ENCODE assay signal across 1 cellular context in genomic region chr4:992297-993110, GRCh38.
TF ChIP-seq lines count a peak whose summit lies in the region.

No MANE protein-coding gene starts in this region.

TF ChIP-seq in HepG2, 621 proteins besides CTCF, POLR2A, EP300 and RAD21 (continued from another document and continues in another):
- peak; percentile 60; the same call in 1 of the 2 replicates for TF ChIP-seq ZNF768 (CRISPR knock-in tag; IDR thresholded peaks at IDR 0.05)
- TF ChIP-seq ZSCAN29 (CRISPR knock-in tag; conservative IDR thresholded peaks at IDR 0.05): peak; percentile 75
- TF ChIP-seq TBX2 (CRISPR knock-in tag; IDR thresholded peaks at IDR 0.05; ENCODE audit: borderline replicate concordance): peak; percentile 95
- TF ChIP-seq JUNB (CRISPR knock-in tag; IDR thresholded peaks at IDR 0.05; ENCODE audit: borderline replicate concordance): no peak
- 0 out of 2 replicates have a peak, but pooled peaks have one; percentile 39 for TF ChIP-seq NFKB2 (CRISPR knock-in tag; IDR thresholded peaks at IDR 0.05; ENCODE audit: borderline replicate concordance)
- TF ChIP-seq, protein P1, sequence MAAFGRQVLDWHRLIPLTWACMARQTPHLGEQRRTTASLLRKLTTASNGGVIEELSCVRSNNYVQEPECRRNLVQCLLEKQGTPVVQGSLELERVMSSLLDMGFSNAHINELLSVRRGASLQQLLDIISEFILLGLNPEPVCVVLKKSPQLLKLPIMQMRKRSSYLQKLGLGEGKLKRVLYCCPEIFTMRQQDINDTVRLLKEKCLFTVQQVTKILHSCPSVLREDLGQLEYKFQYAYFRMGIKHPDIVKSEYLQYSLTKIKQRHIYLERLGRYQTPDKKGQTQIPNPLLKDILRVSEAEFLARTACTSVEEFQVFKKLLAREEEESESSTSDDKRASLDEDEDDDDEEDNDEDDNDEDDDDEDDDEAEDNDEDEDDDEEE (CRISPR knock-in tag; IDR thresholded peaks at IDR 0.05): peak; percentile 80
- TF ChIP-seq ZNF878 (CRISPR knock-in tag; IDR thresholded peaks at IDR 0.05): peak; percentile 43
- 0 out of 2 replicates have a peak, but pooled peaks have one; percentile 56 for TF ChIP-seq ZFP82 (CRISPR knock-in tag; IDR thresholded peaks at IDR 0.05; ENCODE audit: borderline replicate concordance)
- peak; percentile 89 for TF ChIP-seq ELF3 (CRISPR knock-in tag; IDR thresholded peaks at IDR 0.05)
- peak in 1 of 2 experiments; percentile 80; a peak in 2 of 4 replicates for TF ChIP-seq KLF16 (CRISPR knock-in tag; IDR thresholded peaks at IDR 0.05)
- no peak for TF ChIP-seq EZH2 (conservative IDR thresholded peaks at IDR 0.05; ENCODE audit: low read depth, low read length)
- 0 out of 2 replicates have a peak, but pooled peaks have one; percentile 63 for TF ChIP-seq ZSCAN25 (CRISPR knock-in tag; IDR thresholded peaks at IDR 0.05)
- TF ChIP-seq FOXP1 (IDR thresholded peaks at IDR 0.05): no peak
- peak; percentile 82 for TF ChIP-seq FOXP1 (CRISPR knock-in tag; IDR thresholded peaks at IDR 0.05)
- TF ChIP-seq, protein P2, sequence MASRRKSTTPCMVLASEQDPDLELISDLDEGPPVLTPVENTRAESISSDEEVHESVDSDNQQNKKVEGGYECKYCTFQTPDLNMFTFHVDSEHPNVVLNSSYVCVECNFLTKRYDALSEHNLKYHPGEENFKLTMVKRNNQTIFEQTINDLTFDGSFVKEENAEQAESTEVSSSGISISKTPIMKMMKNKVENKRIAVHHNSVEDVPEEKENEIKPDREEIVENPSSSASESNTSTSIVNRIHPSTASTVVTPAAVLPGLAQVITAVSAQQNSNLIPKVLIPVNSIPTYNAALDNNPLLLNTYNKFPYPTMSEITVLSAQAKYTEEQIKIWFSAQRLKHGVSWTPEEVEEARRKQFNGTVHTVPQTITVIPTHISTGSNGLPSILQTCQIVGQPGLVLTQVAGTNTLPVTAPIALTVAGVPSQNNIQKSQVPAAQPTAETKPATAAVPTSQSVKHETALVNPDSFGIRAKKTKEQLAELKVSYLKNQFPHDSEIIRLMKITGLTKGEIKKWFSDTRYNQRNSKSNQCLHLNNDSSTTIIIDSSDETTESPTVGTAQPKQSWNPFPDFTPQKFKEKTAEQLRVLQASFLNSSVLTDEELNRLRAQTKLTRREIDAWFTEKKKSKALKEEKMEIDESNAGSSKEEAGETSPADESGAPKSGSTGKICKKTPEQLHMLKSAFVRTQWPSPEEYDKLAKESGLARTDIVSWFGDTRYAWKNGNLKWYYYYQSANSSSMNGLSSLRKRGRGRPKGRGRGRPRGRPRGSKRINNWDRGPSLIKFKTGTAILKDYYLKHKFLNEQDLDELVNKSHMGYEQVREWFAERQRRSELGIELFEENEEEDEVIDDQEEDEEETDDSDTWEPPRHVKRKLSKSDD (CRISPR knock-in tag; IDR thresholded peaks at IDR 0.05; ENCODE audit: low read depth): 0 out of 2 replicates have a peak, but pooled peaks have one; percentile 42
- TF ChIP-seq NCOA2 (CRISPR knock-in tag; IDR thresholded peaks at IDR 0.05): 0 out of 2 replicates have a peak, but pooled peaks have one; percentile 48
- TF ChIP-seq ZC3H4 (CRISPR knock-in tag; IDR thresholded peaks at IDR 0.05; ENCODE audit: borderline replicate concordance): no peak; the same call in 1 of the 2 replicates
- TF ChIP-seq, protein P3, sequence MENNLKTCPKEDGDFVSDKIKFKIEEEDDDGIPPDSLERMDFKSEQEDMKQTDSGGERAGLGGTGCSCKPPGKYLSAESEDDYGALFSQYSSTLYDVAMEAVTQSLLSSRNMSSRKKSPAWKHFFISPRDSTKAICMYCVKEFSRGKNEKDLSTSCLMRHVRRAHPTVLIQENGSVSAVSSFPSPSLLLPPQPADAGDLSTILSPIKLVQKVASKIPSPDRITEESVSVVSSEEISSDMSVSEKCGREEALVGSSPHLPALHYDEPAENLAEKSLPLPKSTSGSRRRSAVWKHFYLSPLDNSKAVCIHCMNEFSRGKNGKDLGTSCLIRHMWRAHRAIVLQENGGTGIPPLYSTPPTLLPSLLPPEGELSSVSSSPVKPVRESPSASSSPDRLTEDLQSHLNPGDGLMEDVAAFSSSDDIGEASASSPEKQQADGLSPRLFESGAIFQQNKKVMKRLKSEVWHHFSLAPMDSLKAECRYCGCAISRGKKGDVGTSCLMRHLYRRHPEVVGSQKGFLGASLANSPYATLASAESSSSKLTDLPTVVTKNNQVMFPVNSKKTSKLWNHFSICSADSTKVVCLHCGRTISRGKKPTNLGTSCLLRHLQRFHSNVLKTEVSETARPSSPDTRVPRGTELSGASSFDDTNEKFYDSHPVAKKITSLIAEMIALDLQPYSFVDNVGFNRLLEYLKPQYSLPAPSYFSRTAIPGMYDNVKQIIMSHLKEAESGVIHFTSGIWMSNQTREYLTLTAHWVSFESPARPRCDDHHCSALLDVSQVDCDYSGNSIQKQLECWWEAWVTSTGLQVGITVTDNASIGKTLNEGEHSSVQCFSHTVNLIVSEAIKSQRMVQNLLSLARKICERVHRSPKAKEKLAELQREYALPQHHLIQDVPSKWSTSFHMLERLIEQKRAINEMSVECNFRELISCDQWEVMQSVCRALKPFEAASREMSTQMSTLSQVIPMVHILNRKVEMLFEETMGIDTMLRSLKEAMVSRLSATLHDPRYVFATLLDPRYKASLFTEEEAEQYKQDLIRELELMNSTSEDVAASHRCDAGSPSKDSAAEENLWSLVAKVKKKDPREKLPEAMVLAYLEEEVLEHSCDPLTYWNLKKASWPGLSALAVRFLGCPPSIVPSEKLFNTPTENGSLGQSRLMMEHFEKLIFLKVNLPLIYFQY (CRISPR knock-in tag; IDR thresholded peaks at IDR 0.05; ENCODE audit: borderline replicate concordance): peak; percentile 99
- peak; percentile 69; the same call in 1 of the 2 replicates for TF ChIP-seq ZFP36L1 (CRISPR knock-in tag; IDR thresholded peaks at IDR 0.05)
- TF ChIP-seq ZBTB7A (CRISPR knock-in tag; IDR thresholded peaks at IDR 0.05): peak; percentile 4; the same call in 1 of the 2 replicates
- TF ChIP-seq XBP1 (CRISPR knock-in tag; IDR thresholded peaks at IDR 0.05): no peak
- peak; percentile 68; the same call in 1 of the 2 replicates for TF ChIP-seq ZNF7 (CRISPR knock-in tag; IDR thresholded peaks at IDR 0.05)
- peak; percentile 85 for TF ChIP-seq GATAD1 (CRISPR knock-in tag; IDR thresholded peaks at IDR 0.05)
- TF ChIP-seq ZNF224 (CRISPR knock-in tag; IDR thresholded peaks at IDR 0.05): 0 out of 2 replicates have a peak, but pooled peaks have one; percentile 60
- TF ChIP-seq GATA4 (IDR thresholded peaks at IDR 0.05; ENCODE audit: borderline replicate concordance, low read depth): peak; percentile 60; the same call in 1 of the 2 replicates
- TF ChIP-seq ZNF746 (CRISPR knock-in tag; IDR thresholded peaks at IDR 0.05): peak; percentile 42; the same call in 1 of the 2 replicates
- no peak for TF ChIP-seq HDAC6 (IDR thresholded peaks at IDR 0.05; ENCODE audit: low read depth, low read length)
- no peak for TF ChIP-seq ATRX (CRISPR knock-in tag; IDR thresholded peaks at IDR 0.05; ENCODE audit: borderline replicate concordance)
- TF ChIP-seq ZBTB33 (CRISPR knock-in tag; IDR thresholded peaks at IDR 0.05): peak; percentile 67
- TF ChIP-seq ESRRA (CRISPR knock-in tag; IDR thresholded peaks at IDR 0.05; ENCODE audit: low read depth): peak; percentile 81
- peak; percentile 77; the same call in 1 of the 2 replicates for TF ChIP-seq MEIS1 (CRISPR knock-in tag; IDR thresholded peaks at IDR 0.05; ENCODE audit: borderline replicate concordance)
- 0 out of 2 replicates have a peak, but pooled peaks have one; percentile 8 for TF ChIP-seq NFIB (CRISPR knock-in tag; IDR thresholded peaks at IDR 0.05; ENCODE audit: borderline replicate concordance)
- TF ChIP-seq NR2F1 (CRISPR knock-in tag; IDR thresholded peaks at IDR 0.05): peak; percentile 91 to 95
- no peak; the same call in 1 of the 2 replicates for TF ChIP-seq CHD2 (IDR thresholded peaks at IDR 0.05; ENCODE audit: low read depth, low read length)
- TF ChIP-seq ZNF781 (CRISPR knock-in tag; IDR thresholded peaks at IDR 0.05; ENCODE audit: borderline replicate concordance, not compliant biosample characterization): peak; percentile 73
- 0 out of 2 replicates have a peak, but pooled peaks have one; percentile 29 for TF ChIP-seq ZNF761 (CRISPR knock-in tag; conservative IDR thresholded peaks at IDR 0.05)
- no peak; the same call in 1 of the 2 replicates for TF ChIP-seq ZNF318 (CRISPR knock-in tag; IDR thresholded peaks at IDR 0.05)
- TF ChIP-seq FOXK1 (CRISPR knock-in tag; IDR thresholded peaks at IDR 0.05; ENCODE audit: borderline replicate concordance, low read depth): peak; percentile 89; the same call in 1 of the 2 replicates
- peak; percentile 92; the same call in 1 of the 3 replicates for TF ChIP-seq MXI1 (IDR thresholded peaks at IDR 0.05; ENCODE audit: borderline replicate concordance, low read depth, low read length)
- peak; percentile 76 for TF ChIP-seq ZNF335 (CRISPR knock-in tag; IDR thresholded peaks at IDR 0.05)
- TF ChIP-seq AGO1 (IDR thresholded peaks at IDR 0.05; ENCODE audit: low read depth, low read length, poor library complexity, severe bottlenecking): peak; percentile 52
- peak; percentile 82 for TF ChIP-seq HOXA3 (CRISPR knock-in tag; IDR thresholded peaks at IDR 0.05)
- TF ChIP-seq GATAD2A (CRISPR knock-in tag; IDR thresholded peaks at IDR 0.05): peak; percentile 90
- peak; percentile 85 for TF ChIP-seq ZKSCAN8 (CRISPR knock-in tag; IDR thresholded peaks at IDR 0.05; ENCODE audit: borderline replicate concordance)
- TF ChIP-seq, protein P4, sequence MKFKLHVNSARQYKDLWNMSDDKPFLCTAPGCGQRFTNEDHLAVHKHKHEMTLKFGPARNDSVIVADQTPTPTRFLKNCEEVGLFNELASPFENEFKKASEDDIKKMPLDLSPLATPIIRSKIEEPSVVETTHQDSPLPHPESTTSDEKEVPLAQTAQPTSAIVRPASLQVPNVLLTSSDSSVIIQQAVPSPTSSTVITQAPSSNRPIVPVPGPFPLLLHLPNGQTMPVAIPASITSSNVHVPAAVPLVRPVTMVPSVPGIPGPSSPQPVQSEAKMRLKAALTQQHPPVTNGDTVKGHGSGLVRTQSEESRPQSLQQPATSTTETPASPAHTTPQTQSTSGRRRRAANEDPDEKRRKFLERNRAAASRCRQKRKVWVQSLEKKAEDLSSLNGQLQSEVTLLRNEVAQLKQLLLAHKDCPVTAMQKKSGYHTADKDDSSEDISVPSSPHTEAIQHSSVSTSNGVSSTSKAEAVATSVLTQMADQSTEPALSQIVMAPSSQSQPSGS (CRISPR knock-in tag; IDR thresholded peaks at IDR 0.05): peak; percentile 83
